Comparison of ENCODE assay signal across 8 cellular contexts in the genomic region with DNA sequence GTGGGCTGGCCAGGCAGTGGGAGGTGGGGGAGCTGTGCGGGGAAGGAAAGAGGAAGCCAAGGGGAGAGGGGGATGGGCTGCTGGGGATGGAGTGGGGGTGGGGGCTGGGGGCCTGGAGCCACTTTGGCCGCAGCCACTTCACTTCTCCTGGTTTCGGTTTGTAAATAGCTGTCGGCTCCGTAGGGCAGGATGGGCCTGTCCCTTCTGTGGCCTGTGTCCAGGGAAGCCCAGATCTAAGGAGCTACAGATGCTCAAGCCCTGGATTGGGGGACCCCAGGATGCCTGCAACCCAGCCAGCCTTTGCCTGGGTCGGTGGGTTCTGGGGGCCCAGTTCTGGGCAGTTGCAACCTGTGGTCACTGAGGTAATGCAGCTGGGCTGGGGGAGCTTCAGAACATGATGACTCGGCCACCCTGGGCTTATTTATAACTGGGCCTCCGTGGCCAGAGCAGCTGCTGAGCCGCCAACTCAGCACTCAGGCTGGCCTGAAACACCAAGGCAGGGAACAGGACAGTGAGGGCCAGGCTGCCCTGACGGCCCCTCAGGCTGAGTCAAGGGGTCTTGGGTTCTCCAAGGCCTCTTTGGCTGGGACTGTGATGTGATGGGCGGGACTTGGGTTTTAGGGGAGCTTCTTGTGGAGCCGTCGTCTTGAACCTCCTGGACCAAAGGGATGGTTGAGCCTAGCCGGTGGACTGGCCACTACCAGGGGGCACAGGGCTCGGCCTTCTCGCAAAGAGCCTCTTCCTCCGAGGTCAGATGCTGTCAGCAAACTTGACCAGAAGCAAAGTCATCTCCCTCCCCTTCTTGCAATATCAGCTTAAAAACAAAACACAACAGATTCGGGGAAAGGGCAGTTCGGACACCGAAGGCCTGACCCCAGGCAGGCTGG. TPM values are rescaled to one million over a fixed set of nuclear protein-coding genes. Genes with fewer than 3 reads are reported as not detected.
DNase-seq lines count a peak whose midpoint lies in the region; ATAC-seq and TF ChIP-seq lines count a peak whose summit lies in the region.

No MANE protein-coding gene starts in this region.

- TF ChIP-seq CTCF in cardiac fibroblast (IDR thresholded peaks at IDR 0.05; ENCODE audit: low read depth, low read length), result no peak

- ATAC-seq in HG02884 (IDR thresholded peaks at IDR 0.05; ENCODE audit: unreplicated experiment), result no peak

- no peaks in the 10 kb centered on the region for H3K9me3 ChIP-seq in MG63
- no peaks in the 10 kb centered on the region for H3K9me3 ChIP-seq in mesodermal cell (ENCODE audit: control insufficient read depth, low read length)

- DNase-seq in AG08395 (ENCODE audit: low spot score) (peak; percentile 59), MG63 (peak; percentile 59), cardiac fibroblast (ENCODE audit: low read depth in 2 of 2) (peak; percentile 40 to 64), foreskin melanocyte (no peak), dedifferentiated amniotic fluid mesenchymal stem cell (ENCODE audit: extremely low spot score) (no peak), mesenteric fat pad (ENCODE audit: low spot score) (no peak)

- H3K4me3 ChIP-seq in MG63 (no peak overlapping the region), cardiac fibroblast (replicated peaks in 1 of 2; ENCODE audit: low read depth in 2 of 2, low read length in 2 of 2) (no peak overlapping the region), mesodermal cell (ENCODE audit: extremely low read depth, insufficient read depth, low read length, poor library complexity, severe bottlenecking) (no peak overlapping the region)

- H3K27ac ChIP-seq in mesodermal cell (ENCODE audit: low read depth, low read length, severe bottlenecking), result peak overlapping the region; percentile 47

- 86 to 93% methylated on average over 12 to 19 of the region's 20 CpGs for WGBS in mesodermal cell (ENCODE audit: insufficient coverage in 2 of 2), 2 experiments

- no peaks in the 10 kb centered on the region for H3K36me3 ChIP-seq in MG63
- H3K36me3 ChIP-seq in mesodermal cell (ENCODE audit: control insufficient read depth, insufficient read depth, low read length), result no peaks in the 10 kb centered on the region

- H3K27me3 ChIP-seq in MG63, result no peaks in the 10 kb centered on the region

- H3K4me1 ChIP-seq in mesodermal cell (ENCODE audit: control insufficient read depth, insufficient read depth, low read length, poor library complexity, severe bottlenecking), result peaks cover 40% of the 10 kb centered on the region

RNA-seq across cellular contexts. Expression of gene SLC39A13, which starts 15.0 kb away (rescaled TPM):
- 34.0 and 51.1 TPM in 2 replicates for total RNA-seq in MG63 (2014; rRNA removed; shearing (Covaris generic); ENCODE audit: low replicate concordance)
- polyA plus RNA-seq in mesodermal cell (2013, experiment 1 of 2), result 49.3 TPM
- 39.5 TPM for polyA plus RNA-seq in mesodermal cell (2013, experiment 2 of 2)
- total RNA-seq in mesenteric fat pad, result 49.7 TPM

RNA-seq across cellular contexts. Expression of gene SPI1, which starts 15.1 kb away (rescaled TPM):
- total RNA-seq in MG63 (2014; rRNA removed; shearing (Covaris generic); ENCODE audit: low replicate concordance), result not detected in 2 replicates
- 0.33 TPM for polyA plus RNA-seq in mesodermal cell (2013, experiment 1 of 2)
- not detected for polyA plus RNA-seq in mesodermal cell (2013, experiment 2 of 2)
- total RNA-seq in mesenteric fat pad, result 74.7 TPM

RNA-seq across cellular contexts. Expression of gene PSMC3, which starts 32.8 kb away (rescaled TPM):
- total RNA-seq in MG63 (2014; rRNA removed; shearing (Covaris generic); ENCODE audit: low replicate concordance), result 147 and 165 TPM in 2 replicates
- polyA plus RNA-seq in mesodermal cell (2013, experiment 1 of 2), result 153 TPM
- 143 TPM for polyA plus RNA-seq in mesodermal cell (2013, experiment 2 of 2)
- 116 TPM for total RNA-seq in mesenteric fat pad

RNA-seq across cellular contexts. Expression of gene MYBPC3, which starts 40.9 kb away (rescaled TPM):
- not detected in 2 replicates for total RNA-seq in MG63 (2014; rRNA removed; shearing (Covaris generic); ENCODE audit: low replicate concordance)
- not detected for polyA plus RNA-seq in mesodermal cell (2013, experiment 1 of 2)
- polyA plus RNA-seq in mesodermal cell (2013, experiment 2 of 2), result not detected
- total RNA-seq in mesenteric fat pad, result 0.48 TPM

RNA-seq across cellular contexts. Expression of gene RAPSN, which starts 55.5 kb away (rescaled TPM):
- 0.16 TPM in 1 of 2 replicates, not detected in the other for total RNA-seq in MG63 (2014; rRNA removed; shearing (Covaris generic); ENCODE audit: low replicate concordance)
- not detected for polyA plus RNA-seq in mesodermal cell (2013, experiment 1 of 2)
- not detected for polyA plus RNA-seq in mesodermal cell (2013, experiment 2 of 2)
- total RNA-seq in mesenteric fat pad, result 0.55 TPM

Comparison
In these comparisons a context has a peak if more than half of its experiments do, and no peak if none do; other contexts are left out.
1. DNase-seq: peak in AG08395 (single experiment), MG63 (single experiment) and cardiac fibroblast (2 of 2); none in foreskin melanocyte (single experiment), dedifferentiated amniotic fluid mesenchymal stem cell (single experiment) and mesenteric fat pad (single experiment).
2. RNA of gene SPI1, which starts 15.1 kb away (total RNA-seq): 74.7 TPM in mesenteric fat pad (single experiment); not detected in MG63; every median in the first group is over 10 times any median in the second.